23 cellular contexts compared by ENCODE assay signal in genomic region chr3:29071077-29071634, GRCh38.
"Had no signal": no experiment of that assay in that cellular context is flagged by ENCODE, and none has a peak within 500 bp of the region (broad histone marks: within the 10 kb centered on the region; RNA-seq: fewer than 3 reads in every experiment).

No MANE protein-coding gene starts in this region.

- FAIRE-seq: endothelial cell of umbilical vein, kidney had no signal

- H3K4me3 ChIP-seq: colonic mucosa, dorsolateral prefrontal cortex, esophagus muscularis mucosa, heart right ventricle, lower lobe of right lung, sigmoid colon, thyroid gland had no signal

- H3K9me3 ChIP-seq: colonic mucosa, esophagus muscularis mucosa, lower lobe of right lung, sigmoid colon, thyroid gland had no signal

- ATAC-seq: activated CD8-positive, alpha-beta memory T cell treated with anti-CD3 and anti-CD28 coated beads, Interleukin-2, amount 10 ng/mL, durations not matched to agents 7 days and 5 days; activated CD8-positive, alpha-beta T cell treated with anti-CD3 and anti-CD28 coated beads for 36 hours; effector memory CD8-positive, alpha-beta T cell; heart right ventricle; left lobe of liver; lower lobe of right lung; naive thymus-derived CD4-positive, alpha-beta T cell; T-cell had no signal

- H3K27ac ChIP-seq: colonic mucosa, dorsolateral prefrontal cortex, esophagus muscularis mucosa, heart right ventricle, lower lobe of right lung, sigmoid colon, thyroid gland, VCaP had no signal

- H3K4me1 ChIP-seq: colonic mucosa, heart right ventricle, lower lobe of right lung had no signal

- DNase-seq: activated CD4-positive, alpha-beta T cell treated with anti-CD3 and anti-CD28 coated beads, Interleukin-2, amount 10 ng/mL, durations not matched to agents 7 days and 5 days; activated CD4-positive, CD25-positive, alpha-beta regulatory T cell treated with anti-CD3 and anti-CD28 coated beads, Interleukin-2, amount 50 U/mL, for 72 hours; activated CD8-positive, alpha-beta memory T cell treated with anti-CD3 and anti-CD28 coated beads, Interleukin-2, amount 10 ng/mL, durations not matched to agents 7 days and 5 days; activated CD8-positive, alpha-beta T cell treated with anti-CD3 and anti-CD28 coated beads for 36 hours; activated effector memory CD4-positive, alpha-beta T cell treated with anti-CD3 and anti-CD28 coated beads, Interleukin-2, amount 50 U/mL, for 16 hours; activated naive CD4-positive, alpha-beta T cell treated with anti-CD3 and anti-CD28 coated beads, Interleukin-2, amount 10 ng/mL, durations not matched to agents 7 days and 5 days; activated T-cell treated with anti-CD3 and anti-CD28 coated beads for 4 hours; colonic mucosa; dorsolateral prefrontal cortex; effector memory CD8-positive, alpha-beta T cell; heart right ventricle; kidney; lower lobe of right lung; naive thymus-derived CD4-positive, alpha-beta T cell; sigmoid colon; stimulated activated CD4-positive, alpha-beta T cell treated with anti-CD3 and anti-CD28 coated beads, Interleukin-4, amount 100 ng/mL, for 4 hours; substantia nigra; T-cell; thyroid gland had no signal
